Comparison of ENCODE assay signal across 9 cellular contexts in the genomic region with DNA sequence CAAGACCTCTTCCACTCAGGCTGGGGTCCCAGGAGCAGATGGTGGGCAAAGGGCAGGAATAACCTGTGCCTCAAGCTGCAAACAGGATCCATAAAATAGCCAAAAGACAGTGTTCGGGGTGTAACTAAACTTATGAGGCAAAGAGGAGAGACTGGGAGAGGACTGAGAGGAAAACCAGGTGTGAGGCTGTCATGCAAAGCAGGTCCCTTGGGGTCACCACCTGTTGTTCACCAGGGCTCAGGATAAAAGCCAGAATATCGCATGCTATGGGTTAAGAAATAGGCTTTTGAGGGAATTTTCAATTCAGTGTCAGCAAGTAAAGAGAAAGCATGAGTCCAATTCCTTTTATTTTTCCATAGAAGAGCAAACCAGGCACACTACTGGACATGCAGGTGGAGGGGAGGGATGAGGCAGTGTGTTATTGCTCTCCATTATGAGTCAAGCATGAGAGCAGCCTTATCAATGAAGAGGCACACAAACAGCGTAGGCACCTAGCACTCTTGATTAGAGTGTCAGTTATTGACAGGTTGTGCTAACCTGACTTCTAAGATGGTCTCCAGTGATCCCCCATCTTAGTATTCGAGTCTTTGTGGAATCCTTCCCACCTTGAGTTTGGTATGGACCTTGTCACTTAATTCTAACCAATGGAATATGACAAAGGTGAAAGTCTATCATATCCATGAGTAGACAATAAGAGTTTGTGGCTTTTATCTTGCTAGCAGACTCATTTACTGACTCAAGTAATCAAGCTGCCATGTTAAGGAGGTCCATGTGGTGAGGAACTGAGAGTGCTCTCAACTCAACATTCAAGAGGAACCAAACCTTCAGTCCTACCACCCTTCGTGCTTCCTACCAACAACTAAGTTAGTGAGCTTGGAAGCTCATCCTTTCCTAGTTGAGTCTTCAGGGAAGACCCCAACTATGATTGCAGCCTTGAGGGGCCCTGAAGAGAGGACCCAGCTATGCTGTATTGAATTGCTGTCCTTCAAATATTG. TPM values are rescaled to one million over a fixed set of nuclear protein-coding genes. Genes with fewer than 3 reads are reported as not detected.
A peak's percentile ranks its signal among the peaks of the same experiment; 100 is the strongest.
DNase-seq lines count a peak whose midpoint lies in the region; ATAC-seq and TF ChIP-seq lines count a peak whose summit lies in the region.
"Had no signal": no experiment of that assay in that cellular context is flagged by ENCODE, and none has a peak within 500 bp of the region (broad histone marks: within the 10 kb centered on the region; RNA-seq: fewer than 3 reads in every experiment).

No MANE protein-coding gene starts in this region.

- no peaks in the 10 kb centered on the region for H3K4me1 ChIP-seq in tibial artery
- H3K4me1 ChIP-seq: pancreas had no signal

- ATAC-seq in activated CD4-positive, alpha-beta T cell treated with anti-CD3 and anti-CD28 coated beads for 36 hours, result peak; percentile 47
- no peak for ATAC-seq in activated naive CD8-positive, alpha-beta T cell treated with anti-CD3 and anti-CD28 coated beads, Interleukin-2, amount 10 ng/mL, durations not matched to agents 7 days and 5 days (ENCODE audit: low read depth)
- ATAC-seq in stimulated activated naive CD8-positive, alpha-beta T cell treated with anti-CD3 and anti-CD28 coated beads, Interleukin-15, Interleukin-2, amounts not matched to agents 100 U/mL and 50 U/mL, for 24 hours, result peak; percentile 30

- no peak for DNase-seq in activated CD4-positive, alpha-beta T cell treated with anti-CD3 and anti-CD28 coated beads for 36 hours
- DNase-seq in activated CD4-positive, alpha-beta T cell treated with anti-CD3 and anti-CD28 coated beads for 48 hours, result no peak
- DNase-seq in activated naive CD8-positive, alpha-beta T cell treated with anti-CD3 and anti-CD28 coated beads, Interleukin-2, amount 10 ng/mL, durations not matched to agents 7 days and 5 days, result no peak
- no peak for DNase-seq in stimulated activated naive CD8-positive, alpha-beta T cell treated with anti-CD3 and anti-CD28 coated beads, Interleukin-15, Interleukin-2, amounts not matched to agents 100 U/mL and 50 U/mL, for 24 hours
- DNase-seq in endothelial cell (ENCODE audit: low spot score) (no peak), Calu3 (no peak), tibial artery (no peak)
- DNase-seq: pancreas had no signal

- TF ChIP-seq CTCF in endothelial cell (IDR thresholded peaks at IDR 0.05; ENCODE audit: unreplicated experiment) (no peak), Calu3 (IDR thresholded peaks at IDR 0.05; ENCODE audit: unreplicated experiment) (no peak), tibial artery (IDR thresholded peaks at IDR 0.05) (no peak)

- BruUV-seq in Calu3 (replicated peaks; lab: Mats Ljungman, UMichigan), result no TSS peak

- H3K4me3 Mint-ChIP-seq in activated CD4-positive, alpha-beta T cell treated with anti-CD3 and anti-CD28 coated beads for 36 hours, result peak overlapping the region; percentile 51
- peak overlapping the region; percentile 76 for H3K4me3 Mint-ChIP-seq in activated naive CD8-positive, alpha-beta T cell treated with anti-CD3 and anti-CD28 coated beads, Interleukin-2, amount 10 ng/mL, durations not matched to agents 7 days and 5 days
- H3K4me3 Mint-ChIP-seq in endothelial cell (ENCODE audit: unreplicated experiment), result no peak overlapping the region
- H3K4me3 Mint-ChIP-seq in Calu3 (ENCODE audit: low read depth, unreplicated experiment), result no peak overlapping the region

- peak overlapping the region; percentile 94 for H3K27ac Mint-ChIP-seq in activated CD4-positive, alpha-beta T cell treated with anti-CD3 and anti-CD28 coated beads for 36 hours
- H3K27ac Mint-ChIP-seq in activated naive CD8-positive, alpha-beta T cell treated with anti-CD3 and anti-CD28 coated beads, Interleukin-2, amount 10 ng/mL, durations not matched to agents 7 days and 5 days, result peak overlapping the region; percentile 89
- H3K27ac Mint-ChIP-seq in endothelial cell (ENCODE audit: unreplicated experiment) (no peak overlapping the region), Calu3 (ENCODE audit: unreplicated experiment) (no peak overlapping the region)

- H3K4me1 Mint-ChIP-seq in activated CD4-positive, alpha-beta T cell treated with anti-CD3 and anti-CD28 coated beads for 36 hours, result peaks cover 63% of the 10 kb centered on the region
- H3K4me1 Mint-ChIP-seq in activated naive CD8-positive, alpha-beta T cell treated with anti-CD3 and anti-CD28 coated beads, Interleukin-2, amount 10 ng/mL, durations not matched to agents 7 days and 5 days, result peaks cover 46% of the 10 kb centered on the region
- H3K4me1 Mint-ChIP-seq in endothelial cell (ENCODE audit: unreplicated experiment), result peaks cover 8% of the 10 kb centered on the region
- H3K4me1 Mint-ChIP-seq in Calu3 (ENCODE audit: low read depth, unreplicated experiment), result peaks cover 11% of the 10 kb centered on the region

- no peaks in the 10 kb centered on the region for H3K27me3 Mint-ChIP-seq in activated CD4-positive, alpha-beta T cell treated with anti-CD3 and anti-CD28 coated beads for 36 hours
- H3K27me3 Mint-ChIP-seq in activated naive CD8-positive, alpha-beta T cell treated with anti-CD3 and anti-CD28 coated beads, Interleukin-2, amount 10 ng/mL, durations not matched to agents 7 days and 5 days, result no peaks in the 10 kb centered on the region
- H3K27me3 Mint-ChIP-seq in endothelial cell (ENCODE audit: unreplicated experiment) (no peaks in the 10 kb centered on the region), Calu3 (ENCODE audit: unreplicated experiment) (no peaks in the 10 kb centered on the region)

- peaks cover 0 to 5% of the 10 kb centered on the region in 2 donors for H3K27me3 ChIP-seq in tibial artery
- H3K27me3 ChIP-seq: pancreas had no signal

- no peaks in the 10 kb centered on the region for H3K9me3 ChIP-seq in KOPT-K1 (ENCODE audit: insufficient read depth, low read length, poor library complexity, severe bottlenecking)
- H3K9me3 ChIP-seq in tibial artery, result no peaks in the 10 kb centered on the region
- H3K9me3 ChIP-seq: pancreas had no signal

- intact Hi-C loops in activated CD4-positive, alpha-beta T cell treated with anti-CD3 and anti-CD28 coated beads for 36 hours (cut with DNase I, micrococcal nuclease), result loop anchor here (1.0 to 2.0 kb wide), 4 partner anchors 8 to 21 kb away; no protein-coding TSS in a partner anchor
- intact Hi-C loops in Calu3 (cut with micrococcal nuclease; ENCODE audit: unreplicated experiment) (no loop called here), tibial artery (cut with DNase I; ENCODE audit: low total_unique reads) (no loop called here)

- H3K4me3 ChIP-seq in tibial artery, result no peak overlapping the region
- H3K4me3 ChIP-seq: pancreas had no signal

- no peaks in the 10 kb centered on the region for H3K36me3 ChIP-seq in KOPT-K1 (ENCODE audit: insufficient read depth, low read length)
- no peaks in the 10 kb centered on the region for H3K36me3 ChIP-seq in tibial artery
- H3K36me3 ChIP-seq: pancreas had no signal

- POLR2A ChIA-PET in activated CD4-positive, alpha-beta T cell treated with anti-CD3 and anti-CD28 coated beads for 36 hours (lab: Charles Lee), result interaction anchor here (1.3 kb wide), 1 partner anchor 16 kb away, joined by 4 read pairs; no protein-coding TSS in a partner anchor
- POLR2A ChIA-PET in activated naive CD8-positive, alpha-beta T cell treated with anti-CD3 and anti-CD28 coated beads, Interleukin-2, amount 10 ng/mL, durations not matched to agents 7 days and 5 days (lab: Charles Lee), result interaction anchor here (0.9 to 11.6 kb wide), 6 partner anchors 8 to 33 kb away, joined by 3 to 286 read pairs (median 9); no protein-coding TSS in a partner anchor

- no peaks in the 10 kb centered on the region for H3K9me3 Mint-ChIP-seq in activated CD4-positive, alpha-beta T cell treated with anti-CD3 and anti-CD28 coated beads for 36 hours (ENCODE audit: low read depth)
- no peaks in the 10 kb centered on the region for H3K9me3 Mint-ChIP-seq in activated naive CD8-positive, alpha-beta T cell treated with anti-CD3 and anti-CD28 coated beads, Interleukin-2, amount 10 ng/mL, durations not matched to agents 7 days and 5 days
- H3K9me3 Mint-ChIP-seq in endothelial cell (ENCODE audit: unreplicated experiment) (no peaks in the 10 kb centered on the region), Calu3 (ENCODE audit: low read depth, unreplicated experiment) (no peaks in the 10 kb centered on the region)

- H3K36me3 Mint-ChIP-seq in activated CD4-positive, alpha-beta T cell treated with anti-CD3 and anti-CD28 coated beads for 36 hours (ENCODE audit: low read depth), result peaks cover 2% of the 10 kb centered on the region
- H3K36me3 Mint-ChIP-seq in activated naive CD8-positive, alpha-beta T cell treated with anti-CD3 and anti-CD28 coated beads, Interleukin-2, amount 10 ng/mL, durations not matched to agents 7 days and 5 days, result no peaks in the 10 kb centered on the region
- H3K36me3 Mint-ChIP-seq in endothelial cell (ENCODE audit: low read depth, unreplicated experiment) (no peaks in the 10 kb centered on the region), Calu3 (ENCODE audit: insufficient read depth, unreplicated experiment) (no peaks in the 10 kb centered on the region)

- CTCF ChIA-PET in activated CD4-positive, alpha-beta T cell treated with anti-CD3 and anti-CD28 coated beads for 36 hours (lab: Charles Lee), result interaction anchor here (0.6 to 4.3 kb wide), 11 partner anchors 10 to 233 kb away, joined by 3 to 39 read pairs (median 4); no protein-coding TSS in a partner anchor
- CTCF ChIA-PET in Calu3 (lab: Charles Lee), result no interaction called here

- H3K27ac ChIP-seq in KOPT-K1 (ENCODE audit: low read depth, low read length, poor library complexity, severe bottlenecking) (peak overlapping the region; percentile 86), tibial artery (no peak overlapping the region)

RNA-seq across cellular contexts. Expression of a gene that starts 18.8 kb away (rescaled TPM):
- total RNA-seq in activated CD4-positive, alpha-beta T cell treated with anti-CD3 and anti-CD28 coated beads for 36 hours, result 100 to 1,000 TPM; 451 to 502 TPM
- total RNA-seq in activated naive CD8-positive, alpha-beta T cell treated with anti-CD3 and anti-CD28 coated beads, Interleukin-2, amount 10 ng/mL, durations not matched to agents 7 days and 5 days, result 100 to 1,000 TPM; 957 to 962 TPM
- total RNA-seq in endothelial cell (ENCODE audit: unreplicated experiment), result 274 TPM
- 161 and 230 TPM in 2 replicates for total RNA-seq in Calu3 (2022)

RNA-seq across cellular contexts. Expression of a gene that starts 48.1 kb away (rescaled TPM):
- 100 to 1,000 TPM in 1 of 2 experiments, 10 to 100 TPM in 1; 91.3 to 104 TPM for total RNA-seq in activated CD4-positive, alpha-beta T cell treated with anti-CD3 and anti-CD28 coated beads for 36 hours
- 10 to 100 TPM; 84.3 to 88.6 TPM for total RNA-seq in activated naive CD8-positive, alpha-beta T cell treated with anti-CD3 and anti-CD28 coated beads, Interleukin-2, amount 10 ng/mL, durations not matched to agents 7 days and 5 days
- 109 TPM for total RNA-seq in endothelial cell (ENCODE audit: unreplicated experiment)
- 68.4 and 81.3 TPM in 2 replicates for total RNA-seq in Calu3 (2022)

RNA-seq across cellular contexts. Expression of a gene that starts 48.9 kb away (rescaled TPM):
- total RNA-seq in activated CD4-positive, alpha-beta T cell treated with anti-CD3 and anti-CD28 coated beads for 36 hours, result 10 to 100 TPM; 29.4 to 45.8 TPM
- total RNA-seq in activated naive CD8-positive, alpha-beta T cell treated with anti-CD3 and anti-CD28 coated beads, Interleukin-2, amount 10 ng/mL, durations not matched to agents 7 days and 5 days, result 10 to 100 TPM; 19.9 to 22.5 TPM
- total RNA-seq in endothelial cell (ENCODE audit: unreplicated experiment) (12.6 TPM), Calu3 (2022) (21.0 and 21.5 TPM in 2 replicates)

Comparison
In these comparisons a context has a peak if more than half of its experiments do, and no peak if none do; other contexts are left out.
1. H3K27ac Mint-ChIP-seq: peak in activated CD4-positive, alpha-beta T cell treated with anti-CD3 and anti-CD28 coated beads for 36 hours (single experiment) and activated naive CD8-positive, alpha-beta T cell treated with anti-CD3 and anti-CD28 coated beads, Interleukin-2, amount 10 ng/mL, durations not matched to agents 7 days and 5 days (single experiment); none in endothelial cell (single experiment) and Calu3 (single experiment).
2. H3K4me3 Mint-ChIP-seq: peak in activated CD4-positive, alpha-beta T cell treated with anti-CD3 and anti-CD28 coated beads for 36 hours (single experiment) and activated naive CD8-positive, alpha-beta T cell treated with anti-CD3 and anti-CD28 coated beads, Interleukin-2, amount 10 ng/mL, durations not matched to agents 7 days and 5 days (single experiment); none in endothelial cell (single experiment) and Calu3 (single experiment).
3. intact Hi-C loops: an anchor here in activated CD4-positive, alpha-beta T cell treated with anti-CD3 and anti-CD28 coated beads for 36 hours (1.0 to 2.0 kb wide); none called in Calu3 and tibial artery.